ENCODE assay signal across 10 cellular contexts in genomic region chr9:34486572-34486971, GRCh38. TPM values are rescaled to one million over a fixed set of nuclear protein-coding genes. Genes with fewer than 3 reads are reported as not detected.
"Had no signal": no experiment of that assay in that cellular context is flagged by ENCODE, and none has a peak within 500 bp of the region (broad histone marks: within the 10 kb centered on the region; RNA-seq: fewer than 3 reads in every experiment).

No MANE protein-coding gene starts in this region.

- H3K9ac ChIP-seq: GM23248 had no signal

- ATAC-seq: HCT116, K562 had no signal

- H3K4me3 ChIP-seq: GM23248, HAP-1, K562 had no signal

- H3K4me3 Mint-ChIP-seq: HFFc6 had no signal

- H3K27ac Mint-ChIP-seq: HFFc6 had no signal

- DNase-seq: GM23248, GOT3, H7, HFFc6, IMR-90, KG1 had no signal

- H3K36me3 ChIP-seq: HAP-1 had no signal

- H2AFZ ChIP-seq: GM23248 had no signal

- H3K4me1 ChIP-seq: HAP-1 had no signal

- H3K27ac ChIP-seq: GM23248 had no signal

- H3K9me3 ChIP-seq: HAP-1 had no signal

RNA-seq across cellular contexts. Expression of gene DNAI1, which starts 28.0 kb away (rescaled TPM):
- total RNA-seq: GM23248, HFFc6, HT-29, IMR-90, K562 had no signal
- polyA plus RNA-seq: GM23248, IMR-90 had no signal

RNA-seq across cellular contexts. Expression of gene ENHO, which starts 36.2 kb away (rescaled TPM):
- total RNA-seq: GM23248, IMR-90 had no signal
- polyA plus RNA-seq: GM23248, IMR-90, K562 had no signal
